28 cellular contexts compared by ENCODE assay signal in genomic region chr4:17500574-17500973, GRCh38. TPM values are rescaled to one million over a fixed set of nuclear protein-coding genes. Genes with fewer than 3 reads are reported as not detected.
DNase-seq lines count a peak whose midpoint lies in the region; ATAC-seq and TF ChIP-seq lines count a peak whose summit lies in the region.
"Had no signal": no experiment of that assay in that cellular context is flagged by ENCODE, and none has a peak within 500 bp of the region (broad histone marks: within the 10 kb centered on the region; RNA-seq: fewer than 3 reads in every experiment).

No MANE protein-coding gene starts in this region.

- peaks cover 7% of the 10 kb centered on the region for H3K4me1 Mint-ChIP-seq in activated T-cell treated with anti-CD3 and anti-CD28 coated beads, Interleukin-2, amount 50 U/mL, for 72 hours (ENCODE audit: low read depth)
- peaks cover 4% of the 10 kb centered on the region for H3K4me1 Mint-ChIP-seq in activated T-cell treated with anti-CD3 and anti-CD28 coated beads, Interleukin-2, amount 50 U/mL, for 4 hours (ENCODE audit: low read depth)
- H3K4me1 Mint-ChIP-seq in stimulated activated effector memory CD8-positive, alpha-beta T cell treated with anti-CD3 and anti-CD28 coated beads, Interleukin-12 subunit alpha, Interleukin-12 subunit beta, amount 100 ng/mL, for 72 hours = peaks cover 6% of the 10 kb centered on the region
- H3K4me1 Mint-ChIP-seq: GM23338, H9 had no signal

- DNase-seq in activated T-cell treated with anti-CD3 and anti-CD28 coated beads, Interleukin-2, amount 50 U/mL, for 72 hours = no peak
- no peak for DNase-seq in activated T-cell treated with anti-CD3 and anti-CD28 coated beads, Interleukin-2, amount 50 U/mL, for 4 hours
- DNase-seq in stimulated activated effector memory CD8-positive, alpha-beta T cell treated with anti-CD3 and anti-CD28 coated beads, Interleukin-12 subunit alpha, Interleukin-12 subunit beta, amount 100 ng/mL, for 72 hours (ENCODE audit: low spot score in 2 of 2) = no peak
- DNase-seq in foreskin fibroblast = no peak
- DNase-seq: AML-193; CD4-positive, alpha-beta T cell; DMS53; H9; KBM-7; MV-4-11; NCI-H1105; NCI-H1436 treated with DMSO at 0.1 percent for 48 hours; NCI-H187 treated with DMSO at 0.1 percent for 48 hours; NCI-H2171 treated with DMSO at 0.1 percent for 48 hours; NCI-H524; NCI-H774; PC-3 had no signal

- no peak for ATAC-seq in activated T-cell treated with anti-CD3 and anti-CD28 coated beads, Interleukin-2, amount 50 U/mL, for 72 hours (replicated peaks in 1 of 2)
- no peak for ATAC-seq in activated T-cell treated with anti-CD3 and anti-CD28 coated beads, Interleukin-2, amount 50 U/mL, for 4 hours
- ATAC-seq in GM18858 (IDR thresholded peaks at IDR 0.05; ENCODE audit: unreplicated experiment) (peak; percentile 39), HG02885 (IDR thresholded peaks at IDR 0.05; ENCODE audit: poor library complexity, unreplicated experiment) (peak; percentile 67), GM21515 (IDR thresholded peaks at IDR 0.05; ENCODE audit: unreplicated experiment) (no peak)
- no peak for ATAC-seq in stimulated activated effector memory CD8-positive, alpha-beta T cell treated with anti-CD3 and anti-CD28 coated beads, Interleukin-12 subunit alpha, Interleukin-12 subunit beta, amount 100 ng/mL, for 72 hours
- ATAC-seq: A549, GM23338, PC-3, SK-N-SH treated with all-trans-retinoic acid at 6 μM for 48 hours had no signal

- H3K4me3 ChIP-seq in foreskin fibroblast (ENCODE audit: low read depth in 1 of 2, low read length in 2 of 2) = no peak overlapping the region
- H3K4me3 ChIP-seq: A549; BLaER1 treated with 17β-estradiol and CSF1 and Interleukin-3, amounts not matched to agents 10 nM and 100 nM; GM23338 had no signal

- no peaks in the 10 kb centered on the region for H3K27me3 Mint-ChIP-seq in activated T-cell treated with anti-CD3 and anti-CD28 coated beads, Interleukin-2, amount 50 U/mL, for 72 hours (ENCODE audit: low read depth)
- no peaks in the 10 kb centered on the region for H3K27me3 Mint-ChIP-seq in activated T-cell treated with anti-CD3 and anti-CD28 coated beads, Interleukin-2, amount 50 U/mL, for 4 hours (ENCODE audit: low read depth)
- H3K27me3 Mint-ChIP-seq: CD4-positive, alpha-beta T cell had no signal

- H3K9me3 Mint-ChIP-seq in activated T-cell treated with anti-CD3 and anti-CD28 coated beads, Interleukin-2, amount 50 U/mL, for 72 hours = no peaks in the 10 kb centered on the region
- H3K9me3 Mint-ChIP-seq in activated T-cell treated with anti-CD3 and anti-CD28 coated beads, Interleukin-2, amount 50 U/mL, for 4 hours = no peaks in the 10 kb centered on the region
- H3K9me3 Mint-ChIP-seq in stimulated activated effector memory CD8-positive, alpha-beta T cell treated with anti-CD3 and anti-CD28 coated beads, Interleukin-12 subunit alpha, Interleukin-12 subunit beta, amount 100 ng/mL, for 72 hours = no peaks in the 10 kb centered on the region
- H3K9me3 Mint-ChIP-seq: CD4-positive, alpha-beta T cell; GM23338; H9 had no signal

- TF ChIP-seq CTCF in foreskin fibroblast (IDR thresholded peaks at IDR 0.05; ENCODE audit: low read depth, low read length) = no peak

- peaks cover 11 to 23% of the 10 kb centered on the region in 2 donors for H3K36me3 Mint-ChIP-seq in activated T-cell treated with anti-CD3 and anti-CD28 coated beads, Interleukin-2, amount 50 U/mL, for 72 hours (ENCODE audit: insufficient read depth in 2 of 2)
- H3K36me3 Mint-ChIP-seq in activated T-cell treated with anti-CD3 and anti-CD28 coated beads, Interleukin-2, amount 50 U/mL, for 4 hours (ENCODE audit: insufficient read depth) = peaks cover 43% of the 10 kb centered on the region
- peaks cover 100% of the 10 kb centered on the region for H3K36me3 Mint-ChIP-seq in stimulated activated effector memory CD8-positive, alpha-beta T cell treated with anti-CD3 and anti-CD28 coated beads, Interleukin-12 subunit alpha, Interleukin-12 subunit beta, amount 100 ng/mL, for 72 hours

- peak overlapping the region; percentile 33 for H3K27ac Mint-ChIP-seq in activated T-cell treated with anti-CD3 and anti-CD28 coated beads, Interleukin-2, amount 50 U/mL, for 72 hours
- peak overlapping the region; percentile 90 for H3K27ac Mint-ChIP-seq in stimulated activated effector memory CD8-positive, alpha-beta T cell treated with anti-CD3 and anti-CD28 coated beads, Interleukin-12 subunit alpha, Interleukin-12 subunit beta, amount 100 ng/mL, for 72 hours
- H3K27ac Mint-ChIP-seq: CD4-positive, alpha-beta T cell; GM23338; H9 had no signal

- no peak overlapping the region for H3K4me3 Mint-ChIP-seq in activated T-cell treated with anti-CD3 and anti-CD28 coated beads, Interleukin-2, amount 50 U/mL, for 72 hours
- no peak overlapping the region for H3K4me3 Mint-ChIP-seq in activated T-cell treated with anti-CD3 and anti-CD28 coated beads, Interleukin-2, amount 50 U/mL, for 4 hours
- no peak overlapping the region for H3K4me3 Mint-ChIP-seq in stimulated activated effector memory CD8-positive, alpha-beta T cell treated with anti-CD3 and anti-CD28 coated beads, Interleukin-12 subunit alpha, Interleukin-12 subunit beta, amount 100 ng/mL, for 72 hours
- H3K4me3 Mint-ChIP-seq: CD4-positive, alpha-beta T cell; GM23338; H9 had no signal

RNA-seq across cellular contexts. Expression of gene QDPR, which starts 11.3 kb away (rescaled TPM):
- 10 to 100 TPM; 22.4 to 22.6 TPM for total RNA-seq in activated T-cell treated with anti-CD3 and anti-CD28 coated beads, Interleukin-2, amount 50 U/mL, for 72 hours
- 10 to 100 TPM; 46.7 to 52.9 (median 52.8) TPM for total RNA-seq in activated T-cell treated with anti-CD3 and anti-CD28 coated beads, Interleukin-2, amount 50 U/mL, for 4 hours

RNA-seq across cellular contexts. Expression of gene CLRN2, which starts 14.4 kb away (rescaled TPM):
- total RNA-seq in activated T-cell treated with anti-CD3 and anti-CD28 coated beads, Interleukin-2, amount 50 U/mL, for 72 hours = not detected
- not detected for total RNA-seq in activated T-cell treated with anti-CD3 and anti-CD28 coated beads, Interleukin-2, amount 50 U/mL, for 4 hours
- total RNA-seq: CD4-positive, alpha-beta T cell; Daoy; G401; GM23338; H9; LHCN-M2; MCF 10A; PC-3 had no signal

Comparison
In these comparisons a context has a peak if more than half of its experiments do, and no peak if none do; other contexts are left out.
1. ATAC-seq: peak in GM18858 (single experiment) and HG02885 (single experiment); none in activated T-cell treated with anti-CD3 and anti-CD28 coated beads, Interleukin-2, amount 50 U/mL, for 72 hours (0 of 2), activated T-cell treated with anti-CD3 and anti-CD28 coated beads, Interleukin-2, amount 50 U/mL, for 4 hours (0 of 2), stimulated activated effector memory CD8-positive, alpha-beta T cell treated with anti-CD3 and anti-CD28 coated beads, Interleukin-12 subunit alpha, Interleukin-12 subunit beta, amount 100 ng/mL, for 72 hours (single experiment) and GM21515 (single experiment).